Comparison of ENCODE assay signal across 12 cellular contexts in genomic region chr1:156796340-156797097, GRCh38. TPM values are rescaled to one million over a fixed set of nuclear protein-coding genes. Genes with fewer than 3 reads are reported as not detected.
DNase-seq lines count a peak whose midpoint lies in the region; ATAC-seq and TF ChIP-seq lines count a peak whose summit lies in the region.
"Had no signal": no experiment of that assay in that cellular context is flagged by ENCODE, and none has a peak within 500 bp of the region (broad histone marks: within the 10 kb centered on the region; RNA-seq: fewer than 3 reads in every experiment).

No MANE protein-coding gene starts in this region.

- no peak overlapping the region for H2BK12ac ChIP-seq in trophoblast cell (ENCODE audit: low read length)

- no peak overlapping the region for H2BK5ac ChIP-seq in trophoblast cell (ENCODE audit: low read depth, low read length, poor library complexity)

- no peak overlapping the region for H3K18ac ChIP-seq in trophoblast cell (ENCODE audit: low read length)

- no peak overlapping the region for H2AFZ ChIP-seq in trophoblast cell (ENCODE audit: insufficient read depth, low read length, poor library complexity)

- H3K36me3 ChIP-seq in trophoblast cell (ENCODE audit: control insufficient read depth in 1 of 2, insufficient read depth in 2 of 2, low read length in 2 of 2) = peaks cover 32 to 65% of the 10 kb centered on the region in 2 experiments
- H3K36me3 ChIP-seq: uterus had no signal

- no peak overlapping the region for H2BK120ac ChIP-seq in trophoblast cell (ENCODE audit: insufficient read depth, low read length, poor library complexity)

- no peak overlapping the region for H3K9ac ChIP-seq in trophoblast cell (ENCODE audit: low read length)

- H3K79me2 ChIP-seq in trophoblast cell (ENCODE audit: control insufficient read depth, insufficient read depth, low read length, poor library complexity) = no peaks in the 10 kb centered on the region

- peaks cover 0 to 2% of the 10 kb centered on the region in 2 experiments for H3K4me1 ChIP-seq in trophoblast cell (ENCODE audit: control insufficient read depth in 1 of 2, insufficient read depth in 2 of 2, low read length in 2 of 2)

- no peak overlapping the region for H4K12ac ChIP-seq in trophoblast cell (ENCODE audit: low read depth, low read length)

- ATAC-seq in GM18511 (IDR thresholded peaks at IDR 0.05; ENCODE audit: unreplicated experiment) = no peak
- ATAC-seq in GM21360 (IDR thresholded peaks at IDR 0.05; ENCODE audit: unreplicated experiment) = no peak

- H3K79me1 ChIP-seq in trophoblast cell (ENCODE audit: low read length) = no peaks in the 10 kb centered on the region

- H3K14ac ChIP-seq in trophoblast cell (ENCODE audit: low read length) = no peak overlapping the region

- H3K27ac ChIP-seq in dorsolateral prefrontal cortex (peak overlapping the region; percentile 34 to 96 (median 90)), trophoblast cell (ENCODE audit: low read depth, low read length) (no peak overlapping the region)
- H3K27ac ChIP-seq: gastrocnemius medialis, neutrophil, uterus had no signal

- TF ChIP-seq CTCF in GM12865 (IDR thresholded peaks at IDR 0.05; ENCODE audit: insufficient read depth, low read depth, low read length, missing control alignments) (no peak), dorsolateral prefrontal cortex (IDR thresholded peaks at IDR 0.05 in 54 of 56, conservative IDR thresholded peaks at IDR 0.05 in 2 of 56; ENCODE audit: low read depth in 1 of 56, partially characterized antibody in 56 of 56) (no peak)

- no peak overlapping the region for H2AK5ac ChIP-seq in trophoblast cell (ENCODE audit: low read length)

- H3K9me3 ChIP-seq in trophoblast cell (ENCODE audit: insufficient read depth, low read depth, low read length) = no peaks in the 10 kb centered on the region
- H3K9me3 ChIP-seq: gastrocnemius medialis, neutrophil, uterus had no signal

- no peaks in the 10 kb centered on the region for H3K27me3 ChIP-seq in dorsolateral prefrontal cortex
- H3K27me3 ChIP-seq in trophoblast cell (ENCODE audit: insufficient read depth, low read length) = no peaks in the 10 kb centered on the region
- H3K27me3 ChIP-seq: gastrocnemius medialis, neutrophil, uterus had no signal

- H4K91ac ChIP-seq in trophoblast cell (ENCODE audit: low read depth, low read length) = no peak overlapping the region

- no peak overlapping the region for H4K8ac ChIP-seq in trophoblast cell (ENCODE audit: low read depth, low read length)

- H3K4ac ChIP-seq in trophoblast cell (ENCODE audit: low read depth, low read length) = no peak overlapping the region

- H3K4me2 ChIP-seq in trophoblast cell (ENCODE audit: low read length) = no peak overlapping the region

- H3K23ac ChIP-seq in trophoblast cell (ENCODE audit: low read length) = no peak overlapping the region

- intact Hi-C loops in dorsolateral prefrontal cortex (cut with DNase I) = loop anchor here in 1 of 2 donors (1.0 to 5.0 kb wide), 3 partner anchors 41 to 96 kb away; partner anchors contain the start of genes NTRK1 and PEAR1

- H3K4me3 ChIP-seq in GM12865 (ENCODE audit: low read depth, low read length) (no peak overlapping the region), dorsolateral prefrontal cortex (peak overlapping the region in 2 of 59 donors; percentile 0 to 1), trophoblast cell (ENCODE audit: low read depth, low read length) (no peak overlapping the region)
- H3K4me3 ChIP-seq: gastrocnemius medialis, uterus had no signal

- DNase-seq in GM12865 (ENCODE audit: low read depth) (peak; percentile 24), MV-4-11 (lab: John Stamatoyannopoulos, UW) (peak; percentile 91), dorsolateral prefrontal cortex (peak in 1 of 10 donors; percentile 34), trophoblast cell (peak; percentile 60 to 64), Kasumi-1 (lab: John Stamatoyannopoulos, UW) (no peak)
- DNase-seq: activated CD4-positive, alpha-beta T cell treated with anti-CD3 and anti-CD28 coated beads for 1 hour; gastrocnemius medialis; uterus had no signal

- no CpG with 5 or more reads among the region's 8 CpGs for WGBS in trophoblast cell (ENCODE audit: extremely low coverage, insufficient coverage, insufficient read length)

RNA-seq across cellular contexts. Expression of gene SH2D2A, which starts 20.1 kb away (rescaled TPM):
- total RNA-seq in dorsolateral prefrontal cortex = 1 to 10 TPM in 28 of 120 experiments, under 1 TPM in 57, not detected in 35; 0.25 to 3.8 (median 0.84) TPM
- polyA plus RNA-seq in trophoblast cell (2013) = 0.14 TPM in 1 of 2 replicates, not detected in the other
- total RNA-seq: chondrocyte had no signal

RNA-seq across cellular contexts. Expression of gene PRCC, which starts 29.2 kb away (rescaled TPM):
- total RNA-seq in dorsolateral prefrontal cortex = 10 to 100 TPM; 46.7 to 90.4 (median 66.7) TPM
- 156 and 169 TPM in 2 replicates for polyA plus RNA-seq in trophoblast cell (2013)

RNA-seq across cellular contexts. Expression of gene HDGF, which starts 45.0 kb away (rescaled TPM):
- total RNA-seq in dorsolateral prefrontal cortex = 100 to 1,000 TPM in 98 of 120 experiments, 10 to 100 TPM in 22; 83.7 to 170 (median 109) TPM
- polyA plus RNA-seq in trophoblast cell (2013) = 216 and 223 TPM in 2 replicates

RNA-seq across cellular contexts. Expression of gene MRPL24, which starts 55.6 kb away (rescaled TPM):
- total RNA-seq in dorsolateral prefrontal cortex = 10 to 100 TPM; 38.0 to 78.2 (median 53.2) TPM
- 40.5 and 40.7 TPM in 2 replicates for polyA plus RNA-seq in trophoblast cell (2013)

Comparison
In these comparisons a context has a peak if more than half of its experiments do, and no peak if none do; other contexts are left out.
1. DNase-seq: peak in GM12865 (single experiment), MV-4-11 (single experiment) and trophoblast cell (2 of 2); none in Kasumi-1 (0 of 2).